Comparison of ENCODE assay signal across 8 cellular contexts in the genomic region with DNA sequence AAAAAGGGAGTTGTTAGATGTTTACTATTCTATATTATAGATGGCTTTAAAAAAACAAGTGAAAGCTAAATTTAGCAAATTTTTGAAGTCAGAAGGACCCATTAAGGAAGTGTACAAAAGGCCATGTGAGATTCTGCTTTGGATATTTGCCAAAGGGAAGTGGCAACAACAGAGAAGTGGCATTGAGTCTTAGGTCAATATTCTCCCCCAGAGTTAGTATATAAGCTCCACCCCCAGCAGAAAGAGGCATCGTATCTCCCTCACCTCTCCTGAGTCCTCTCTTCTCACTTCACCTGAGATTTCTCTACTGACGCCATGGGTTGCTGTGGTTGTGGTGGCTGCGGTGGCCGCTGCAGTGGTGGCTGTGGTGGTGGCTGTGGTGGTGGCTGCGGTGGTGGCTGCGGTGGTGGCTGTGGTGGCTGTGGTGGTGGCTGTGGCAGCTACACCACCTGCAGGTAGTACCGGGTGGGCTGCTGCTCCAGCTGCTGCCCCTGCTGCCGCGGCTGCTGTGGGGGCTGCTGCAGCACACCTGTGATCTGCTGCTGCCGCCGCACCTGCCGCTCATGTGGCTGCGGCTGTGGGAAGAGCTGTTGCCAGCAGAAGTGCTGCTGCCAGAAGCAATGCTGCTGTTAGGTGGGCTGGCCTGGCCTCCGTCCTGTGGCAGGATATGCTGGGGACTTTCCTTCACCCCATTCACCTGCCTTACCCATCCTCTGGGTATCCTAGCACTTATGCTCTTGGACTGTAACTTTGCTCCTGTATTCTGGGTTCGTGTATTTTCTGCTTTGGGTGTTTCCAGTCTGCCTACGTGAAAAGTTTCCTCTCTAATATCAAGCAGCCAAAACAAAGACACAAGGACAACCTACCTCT. TPM values are rescaled to one million over a fixed set of nuclear protein-coding genes. Genes with fewer than 3 reads are reported as not detected.
DNase-seq lines count a peak whose midpoint lies in the region; ATAC-seq and FAIRE-seq lines count a peak whose summit lies in the region.
"Had no signal": no experiment of that assay in that cellular context is flagged by ENCODE, and none has a peak within 500 bp of the region (broad histone marks: within the 10 kb centered on the region; RNA-seq: fewer than 3 reads in every experiment).

No MANE protein-coding gene starts in this region.

- DNase-seq in GM18507 (ENCODE audit: extremely low spot score, insufficient read length, low read depth) (no peak), NOMO-1 treated with DMSO at 0.1 percent for 48 hours (lab: John Stamatoyannopoulos, UW; ENCODE audit: unreplicated experiment) (peak; percentile 94), mucosa of gallbladder (ENCODE audit: low spot score) (peak; percentile 15), NCI-H1417 treated with DMSO at 0.1 percent for 48 hours (lab: John Stamatoyannopoulos, UW) (no peak), A172 (ENCODE audit: low spot score) (no peak)
- DNase-seq: cortex of kidney had no signal

- peak; percentile 43 for ATAC-seq in HG02759 (IDR thresholded peaks at IDR 0.05; ENCODE audit: unreplicated experiment)
- no peak for ATAC-seq in GM21717 (IDR thresholded peaks at IDR 0.05; ENCODE audit: unreplicated experiment)

- FAIRE-seq in GM18507 (lab: Jason Lieb, UNC) = peak; percentile 39

RNA-seq across cellular contexts. Expression of a gene that starts 5.9 kb away (rescaled TPM):
- total RNA-seq in mucosa of gallbladder = not detected
- not detected in 2 replicates for total RNA-seq in A172 (2014; rRNA removed; shearing (Covaris generic))

RNA-seq across cellular contexts. Expression of a gene that starts 8.6 kb away (rescaled TPM):
- total RNA-seq in mucosa of gallbladder = not detected
- not detected in 2 replicates for total RNA-seq in A172 (2014; rRNA removed; shearing (Covaris generic))

RNA-seq across cellular contexts. Expression of a gene that starts 10.0 kb away (rescaled TPM):
- not detected for total RNA-seq in mucosa of gallbladder
- total RNA-seq in A172 (2014; rRNA removed; shearing (Covaris generic)) = not detected in 2 replicates

RNA-seq across cellular contexts. Expression of a gene that starts 57.9 kb away (rescaled TPM):
- total RNA-seq in mucosa of gallbladder = not detected
- not detected in 2 replicates for total RNA-seq in A172 (2014; rRNA removed; shearing (Covaris generic))

Comparison
In these comparisons a context has a peak if more than half of its experiments do, and no peak if none do; other contexts are left out.
1. DNase-seq: peak in NOMO-1 treated with DMSO at 0.1 percent for 48 hours (single experiment) and mucosa of gallbladder (single experiment); none in GM18507 (single experiment), NCI-H1417 treated with DMSO at 0.1 percent for 48 hours (single experiment) and A172 (single experiment).